8 cellular contexts compared by ENCODE assay signal in the genomic region with DNA sequence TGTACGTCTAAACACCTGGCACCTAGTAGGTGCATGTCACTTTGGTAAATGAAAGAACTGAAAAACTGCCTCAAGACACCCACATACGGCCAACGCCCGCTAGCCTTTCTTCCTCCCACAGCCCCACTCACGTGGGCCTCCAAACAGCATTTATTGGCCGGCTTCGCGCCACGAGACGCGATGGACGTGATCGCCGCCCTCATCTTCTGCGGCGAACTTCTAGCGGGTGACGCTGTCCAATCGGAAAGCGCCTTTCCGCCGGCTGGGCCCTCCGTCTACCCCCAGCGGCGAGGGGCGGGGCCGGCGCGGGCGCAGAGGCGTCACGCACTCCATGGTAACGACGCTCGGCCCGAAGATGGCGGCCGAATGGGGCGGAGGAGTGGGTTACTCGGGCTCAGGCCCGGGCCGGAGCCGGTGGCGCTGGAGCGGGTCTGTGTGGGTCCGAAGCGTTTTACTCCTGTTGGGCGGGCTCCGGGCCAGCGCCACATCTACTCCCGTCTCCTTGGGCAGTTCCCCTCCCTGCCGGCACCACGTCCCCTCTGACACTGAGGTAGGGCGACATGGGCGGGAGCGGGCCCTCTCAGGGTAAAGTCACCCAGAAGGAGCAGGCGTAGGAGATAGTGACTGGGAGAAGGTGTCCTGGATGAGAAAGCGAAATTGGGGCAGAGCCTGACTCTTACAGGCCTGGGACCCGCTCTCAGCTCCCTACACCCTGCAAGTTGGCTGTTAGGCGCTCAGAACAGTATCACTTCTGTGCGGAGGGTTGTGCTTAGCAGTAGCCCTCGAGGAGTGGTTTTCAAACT. TPM values are rescaled to one million over a fixed set of nuclear protein-coding genes. Genes with fewer than 3 reads are reported as not detected.
DNase-seq lines count a peak whose midpoint lies in the region; ATAC-seq and TF ChIP-seq lines count a peak whose summit lies in the region.

A gene with protein sequence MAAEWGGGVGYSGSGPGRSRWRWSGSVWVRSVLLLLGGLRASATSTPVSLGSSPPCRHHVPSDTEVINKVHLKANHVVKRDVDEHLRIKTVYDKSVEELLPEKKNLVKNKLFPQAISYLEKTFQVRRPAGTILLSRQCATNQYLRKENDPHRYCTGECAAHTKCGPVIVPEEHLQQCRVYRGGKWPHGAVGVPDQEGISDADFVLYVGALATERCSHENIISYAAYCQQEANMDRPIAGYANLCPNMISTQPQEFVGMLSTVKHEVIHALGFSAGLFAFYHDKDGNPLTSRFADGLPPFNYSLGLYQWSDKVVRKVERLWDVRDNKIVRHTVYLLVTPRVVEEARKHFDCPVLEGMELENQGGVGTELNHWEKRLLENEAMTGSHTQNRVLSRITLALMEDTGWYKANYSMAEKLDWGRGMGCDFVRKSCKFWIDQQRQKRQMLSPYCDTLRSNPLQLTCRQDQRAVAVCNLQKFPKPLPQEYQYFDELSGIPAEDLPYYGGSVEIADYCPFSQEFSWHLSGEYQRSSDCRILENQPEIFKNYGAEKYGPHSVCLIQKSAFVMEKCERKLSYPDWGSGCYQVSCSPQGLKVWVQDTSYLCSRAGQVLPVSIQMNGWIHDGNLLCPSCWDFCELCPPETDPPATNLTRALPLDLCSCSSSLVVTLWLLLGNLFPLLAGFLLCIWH (plus strand): TSS at position 327 of the 803 bp plus-strand sequence. CDS start 29 bp downstream, at position 356.

- no peaks in the 10 kb centered on the region for H3K27me3 Mint-ChIP-seq in activated T-helper 17 cell treated with anti-CD3 and anti-CD28 coated beads, Interleukin-2, amount 50 U/mL, for 72 hours
- H3K27me3 Mint-ChIP-seq in naive thymus-derived CD8-positive, alpha-beta T cell = no peaks in the 10 kb centered on the region
- H3K27me3 Mint-ChIP-seq in stimulated activated naive B cell treated with anti-CD40 and anti-IgM and Interleukin-4, amounts not matched to agents 10 μg/mL and 1 μg/mL and 100 μg/mL, for 72 hours = peaks cover 0 to 6% of the 10 kb centered on the region in 2 donors

- H3K36me3 ChIP-seq in fibroblast of lung (ENCODE audit: control insufficient read depth, insufficient read depth, low read length) = peaks cover 2% of the 10 kb centered on the region

- peak within 1 kb of the TSS; percentile 85 for H3K27ac ChIP-seq in fibroblast of lung (ENCODE audit: insufficient read depth, low read length)

- peak within 1 kb of the TSS; percentile 92 for H3K4me3 Mint-ChIP-seq in activated T-helper 17 cell treated with anti-CD3 and anti-CD28 coated beads, Interleukin-2, amount 50 U/mL, for 72 hours
- peak within 1 kb of the TSS; percentile 82 to 96 (median 92) for H3K4me3 Mint-ChIP-seq in naive thymus-derived CD8-positive, alpha-beta T cell
- H3K4me3 Mint-ChIP-seq in stimulated activated naive B cell treated with anti-CD40 and anti-IgM and Interleukin-4, amounts not matched to agents 10 μg/mL and 1 μg/mL and 100 μg/mL, for 72 hours = peak within 1 kb of the TSS; percentile 93 to 96

- H3K4me3 ChIP-seq in fibroblast of lung (replicated peaks in 1 of 4; ENCODE audit: control extremely low read depth in 1 of 4, insufficient read depth in 1 of 4, low read depth in 3 of 4, low read length in 4 of 4) = peak within 1 kb of the TSS; percentile 60 to 88 (median 71)

- peak within 1 kb of the TSS; percentile 92 for H3K27ac Mint-ChIP-seq in activated T-helper 17 cell treated with anti-CD3 and anti-CD28 coated beads, Interleukin-2, amount 50 U/mL, for 72 hours
- peak within 1 kb of the TSS; percentile 92 to 99 (median 96) for H3K27ac Mint-ChIP-seq in naive thymus-derived CD8-positive, alpha-beta T cell
- peak within 1 kb of the TSS; percentile 96 for H3K27ac Mint-ChIP-seq in stimulated activated naive B cell treated with anti-CD40 and anti-IgM and Interleukin-4, amounts not matched to agents 10 μg/mL and 1 μg/mL and 100 μg/mL, for 72 hours

- peak within 1 kb of the TSS; percentile 84 for H3K4me2 ChIP-seq in fibroblast of lung (ENCODE audit: extremely low read depth, insufficient read depth, low read length)

- no peaks in the 10 kb centered on the region for H3K9me3 ChIP-seq in fibroblast of lung (ENCODE audit: control insufficient read depth, insufficient read depth, low read depth, low read length)

- peaks cover 40% of the 10 kb centered on the region for H3K4me1 Mint-ChIP-seq in activated T-helper 17 cell treated with anti-CD3 and anti-CD28 coated beads, Interleukin-2, amount 50 U/mL, for 72 hours
- peaks cover 18 to 63% (median 60%) of the 10 kb centered on the region in 4 donors for H3K4me1 Mint-ChIP-seq in naive thymus-derived CD8-positive, alpha-beta T cell
- H3K4me1 Mint-ChIP-seq in stimulated activated naive B cell treated with anti-CD40 and anti-IgM and Interleukin-4, amounts not matched to agents 10 μg/mL and 1 μg/mL and 100 μg/mL, for 72 hours = peaks cover 26 to 50% of the 10 kb centered on the region in 2 donors

- no peaks in the 10 kb centered on the region for H3K27me3 ChIP-seq in fibroblast of lung (ENCODE audit: control insufficient read depth, insufficient read depth, low read length)

- peak; percentile 95 for ATAC-seq in activated T-helper 17 cell treated with anti-CD3 and anti-CD28 coated beads, Interleukin-2, amount 50 U/mL, for 72 hours (replicated peaks)
- ATAC-seq in naive thymus-derived CD8-positive, alpha-beta T cell = peak; percentile 89 to 90
- ATAC-seq in stimulated activated naive B cell treated with anti-CD40 and anti-IgM and Interleukin-4, amounts not matched to agents 10 μg/mL and 1 μg/mL and 100 μg/mL, for 72 hours (replicated peaks) = peak; percentile 94 to 97

- H4K20me1 ChIP-seq in fibroblast of lung (ENCODE audit: control insufficient read depth, extremely low read depth, insufficient read depth, low read length) = no peaks in the 10 kb centered on the region

- peak within 1 kb of the TSS; percentile 69 for H3K9ac ChIP-seq in fibroblast of lung (ENCODE audit: insufficient read depth, low read length)

- POLR2A ChIA-PET in naive thymus-derived CD8-positive, alpha-beta T cell (lab: Charles Lee) = interaction anchor here (5.8 kb wide), 1 partner anchor 9 kb away, joined by 67 read pairs; a partner anchor contains a TSS

- peak; percentile 97 for DNase-seq in EH (ENCODE audit: low read depth)
- DNase-seq in GOT3 (lab: John Stamatoyannopoulos, UW) = peak; percentile 94
- DNase-seq in LHCN-M2 (ENCODE audit: low read depth) = peak; percentile 95
- peak; percentile 97 for DNase-seq in RPMI7951 (ENCODE audit: low read depth)
- peak; percentile 96 for DNase-seq in fibroblast of lung (ENCODE audit: low read depth in 2 of 2)
- DNase-seq in naive thymus-derived CD8-positive, alpha-beta T cell = peak; percentile 89 to 97 (median 95)
- peak; percentile 95 for DNase-seq in stimulated activated naive B cell treated with anti-CD40 and anti-IgM and Interleukin-4, amounts not matched to agents 10 μg/mL and 1 μg/mL and 100 μg/mL, for 72 hours

- H2AFZ ChIP-seq in fibroblast of lung (ENCODE audit: low read length) = peak within 1 kb of the TSS; percentile 80

- H3K36me3 Mint-ChIP-seq in activated T-helper 17 cell treated with anti-CD3 and anti-CD28 coated beads, Interleukin-2, amount 50 U/mL, for 72 hours (ENCODE audit: low read depth) = peaks cover 47% of the 10 kb centered on the region
- H3K36me3 Mint-ChIP-seq in naive thymus-derived CD8-positive, alpha-beta T cell = peaks cover 0 to 32% (median 16%) of the 10 kb centered on the region in 3 donors
- H3K36me3 Mint-ChIP-seq in stimulated activated naive B cell treated with anti-CD40 and anti-IgM and Interleukin-4, amounts not matched to agents 10 μg/mL and 1 μg/mL and 100 μg/mL, for 72 hours = peaks cover 21 to 28% of the 10 kb centered on the region in 2 donors

- no peak for TF ChIP-seq CTCF in fibroblast of lung (conservative IDR thresholded peaks at IDR 0.05 in 1 of 2, IDR thresholded peaks at IDR 0.05 in 1 of 2; ENCODE audit: low read depth in 1 of 2, low read length in 2 of 2)

- H3K4me1 ChIP-seq in fibroblast of lung (ENCODE audit: control insufficient read depth, extremely low read depth, insufficient read depth, low read length) = peaks cover 3% of the 10 kb centered on the region

- H3K79me2 ChIP-seq in fibroblast of lung (ENCODE audit: control insufficient read depth, insufficient read depth, low read length) = no peaks in the 10 kb centered on the region

- H3K9me3 Mint-ChIP-seq in activated T-helper 17 cell treated with anti-CD3 and anti-CD28 coated beads, Interleukin-2, amount 50 U/mL, for 72 hours = no peaks in the 10 kb centered on the region
- H3K9me3 Mint-ChIP-seq in naive thymus-derived CD8-positive, alpha-beta T cell = peaks cover 0 to 1% (median 0%) of the 10 kb centered on the region in 9 donors
- H3K9me3 Mint-ChIP-seq in stimulated activated naive B cell treated with anti-CD40 and anti-IgM and Interleukin-4, amounts not matched to agents 10 μg/mL and 1 μg/mL and 100 μg/mL, for 72 hours = peaks cover 1 to 3% of the 10 kb centered on the region in 2 donors

RNA-seq across cellular contexts. Expression of the gene that starts here (rescaled TPM):
- total RNA-seq in LHCN-M2 (2014; rRNA removed) (6.2 and 12.2 TPM in 2 replicates), fibroblast of lung (5.9 and 7.1 TPM in 2 replicates)
- 3.1 TPM for polyA plus RNA-seq in LHCN-M2 (2012)
- total RNA-seq in RPMI7951 (2014; rRNA removed; shearing (Covaris generic)) = 4.4 and 5.8 TPM in 2 replicates
- 1 to 10 TPM; 3.8 to 4.6 TPM for total RNA-seq in activated T-helper 17 cell treated with anti-CD3 and anti-CD28 coated beads, Interleukin-2, amount 50 U/mL, for 72 hours
- polyA plus RNA-seq in fibroblast of lung = 5.0 and 6.6 TPM in 2 replicates
- polyA plus RNA-seq in fibroblast of lung (2012) = 2.8 and 3.4 TPM in 2 replicates
- polyA minus RNA-seq in fibroblast of lung (ENCODE audit: low replicate concordance) = 3.3 and 19.6 TPM in 2 replicates
- 10 to 100 TPM; 11.0 to 13.2 TPM for total RNA-seq in naive thymus-derived CD8-positive, alpha-beta T cell
- 1 to 10 TPM; 3.3 to 4.9 (median 3.9) TPM for polyA plus RNA-seq in naive thymus-derived CD8-positive, alpha-beta T cell

Comparison
In these comparisons a context has a peak if more than half of its experiments do, and no peak if none do; other contexts are left out.
1. Peak in every context shown above with its lines: DNase-seq, ATAC-seq, H3K4me3 ChIP-seq and H3K27ac ChIP-seq.